In the genomic region with DNA sequence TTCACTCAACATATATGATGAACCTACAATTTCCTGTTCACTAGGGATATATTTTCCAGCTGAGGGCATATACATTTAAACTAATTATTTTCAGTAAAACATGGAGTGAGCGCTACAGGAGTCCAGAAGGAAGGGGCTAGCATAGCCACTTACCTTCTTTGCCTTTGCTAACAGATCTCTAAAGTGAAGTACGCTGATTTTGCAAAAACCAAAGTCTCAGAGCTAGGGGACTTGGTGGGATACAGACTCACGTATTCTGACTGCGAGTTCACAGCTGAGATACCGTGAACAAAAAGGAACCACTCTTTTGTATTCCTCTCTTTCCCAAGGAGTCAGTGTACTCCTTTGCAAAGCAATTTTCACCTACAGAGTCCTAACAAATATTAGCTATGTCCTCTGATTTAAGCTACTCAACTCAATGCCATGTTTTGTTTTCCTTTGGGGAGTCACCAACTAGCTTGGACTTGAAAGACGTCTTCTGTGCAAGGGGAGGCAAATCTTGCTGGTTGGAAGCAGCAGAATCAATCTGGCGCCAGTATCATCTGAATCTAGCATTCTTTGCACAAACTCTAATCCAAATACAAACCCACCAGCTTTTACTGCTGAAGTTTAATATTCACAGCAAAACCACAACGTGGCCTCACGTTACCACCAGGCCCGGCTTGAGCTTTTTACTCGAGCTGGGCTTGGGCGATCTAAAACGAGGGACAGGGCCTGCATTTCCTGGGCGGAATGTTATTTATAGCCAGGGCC, we compare ENCODE assay signal across 8 cellular contexts. TPM values are rescaled to one million over a fixed set of nuclear protein-coding genes. Genes with fewer than 3 reads are reported as not detected.
DNase-seq lines count a peak whose midpoint lies in the region; ATAC-seq and FAIRE-seq lines count a peak whose summit lies in the region.

No MANE protein-coding gene starts in this region.

- peaks cover 3 to 8% of the 10 kb centered on the region in 2 donors for H3K36me3 ChIP-seq in stomach smooth muscle (ENCODE audit: control insufficient read depth in 2 of 2, insufficient read depth in 2 of 2, low read length in 2 of 2)

- no peak for DNase-seq in activated CD8-positive, alpha-beta memory T cell treated with anti-CD3 and anti-CD28 coated beads, Interleukin-2, amount 10 ng/mL, durations not matched to agents 7 days and 5 days
- DNase-seq in activated CD8-positive, alpha-beta memory T cell treated with anti-CD3 and anti-CD28 coated beads, Interleukin-2, amount 50 U/mL, for 48 hours: no peak
- peak; percentile 66 for DNase-seq in inferior parietal cortex (ENCODE audit: extremely low spot score)
- no peak for DNase-seq in frontal cortex (ENCODE audit: low spot score in 2 of 2)
- no peak for DNase-seq in NCI-H345 (lab: John Stamatoyannopoulos, UW)

- H3K4me3 Mint-ChIP-seq in activated CD8-positive, alpha-beta memory T cell treated with anti-CD3 and anti-CD28 coated beads, Interleukin-2, amount 10 ng/mL, durations not matched to agents 7 days and 5 days: peak overlapping the region; percentile 95
- peak overlapping the region; percentile 79 for H3K4me3 Mint-ChIP-seq in activated T-helper 17 cell treated with anti-CD3 and anti-CD28 coated beads, Interleukin-2, amount 50 U/mL, for 72 hours

- peak overlapping the region; percentile 86 to 96 for H3K4me3 ChIP-seq in stomach smooth muscle (ENCODE audit: low read length in 2 of 2)

- H3K27ac ChIP-seq in stomach smooth muscle (ENCODE audit: low read length): peak overlapping the region; percentile 97

- H3K36me3 Mint-ChIP-seq in activated CD8-positive, alpha-beta memory T cell treated with anti-CD3 and anti-CD28 coated beads, Interleukin-2, amount 10 ng/mL, durations not matched to agents 7 days and 5 days: peaks cover 24% of the 10 kb centered on the region
- peaks cover 40% of the 10 kb centered on the region for H3K36me3 Mint-ChIP-seq in activated T-helper 17 cell treated with anti-CD3 and anti-CD28 coated beads, Interleukin-2, amount 50 U/mL, for 72 hours (ENCODE audit: low read depth)

- no peak for FAIRE-seq in frontal cortex (lab: Jason Lieb, UNC)

- H3K9me3 Mint-ChIP-seq in activated CD8-positive, alpha-beta memory T cell treated with anti-CD3 and anti-CD28 coated beads, Interleukin-2, amount 10 ng/mL, durations not matched to agents 7 days and 5 days (ENCODE audit: low read depth): no peaks in the 10 kb centered on the region
- no peaks in the 10 kb centered on the region for H3K9me3 Mint-ChIP-seq in activated T-helper 17 cell treated with anti-CD3 and anti-CD28 coated beads, Interleukin-2, amount 50 U/mL, for 72 hours

- H3K4me1 ChIP-seq in stomach smooth muscle (ENCODE audit: control insufficient read depth, insufficient read depth, low read length): peaks cover 19% of the 10 kb centered on the region

- ATAC-seq in activated CD8-positive, alpha-beta memory T cell treated with anti-CD3 and anti-CD28 coated beads, Interleukin-2, amount 10 ng/mL, durations not matched to agents 7 days and 5 days: no peak
- ATAC-seq in activated T-helper 17 cell treated with anti-CD3 and anti-CD28 coated beads, Interleukin-2, amount 50 U/mL, for 72 hours (replicated peaks): no peak
- ATAC-seq in HG02571 (IDR thresholded peaks at IDR 0.05; ENCODE audit: unreplicated experiment): no peak

- CTCF ChIA-PET in activated CD8-positive, alpha-beta memory T cell treated with anti-CD3 and anti-CD28 coated beads, Interleukin-2, amount 10 ng/mL, durations not matched to agents 7 days and 5 days (lab: Charles Lee): interaction anchor here (0.8 to 4.1 kb wide), 14 partner anchors 10 to 338 kb away, joined by 3 to 18 read pairs (median 6); partner anchors contain the start of gene SUV39H2

- H3K27me3 ChIP-seq in stomach smooth muscle (ENCODE audit: control insufficient read depth in 1 of 2, insufficient read depth in 2 of 2, low read length in 2 of 2): no peaks in the 10 kb centered on the region

- peak overlapping the region; percentile 94 for H3K27ac Mint-ChIP-seq in activated CD8-positive, alpha-beta memory T cell treated with anti-CD3 and anti-CD28 coated beads, Interleukin-2, amount 10 ng/mL, durations not matched to agents 7 days and 5 days
- H3K27ac Mint-ChIP-seq in activated T-helper 17 cell treated with anti-CD3 and anti-CD28 coated beads, Interleukin-2, amount 50 U/mL, for 72 hours: peak overlapping the region; percentile 93

- H3K9me3 ChIP-seq in stomach smooth muscle (ENCODE audit: control insufficient read depth in 2 of 2, low read length in 2 of 2): no peaks in the 10 kb centered on the region

- peaks cover 22% of the 10 kb centered on the region for H3K4me1 Mint-ChIP-seq in activated CD8-positive, alpha-beta memory T cell treated with anti-CD3 and anti-CD28 coated beads, Interleukin-2, amount 10 ng/mL, durations not matched to agents 7 days and 5 days
- peaks cover 14% of the 10 kb centered on the region for H3K4me1 Mint-ChIP-seq in activated T-helper 17 cell treated with anti-CD3 and anti-CD28 coated beads, Interleukin-2, amount 50 U/mL, for 72 hours

- H3K9ac ChIP-seq in stomach smooth muscle (ENCODE audit: low read length in 2 of 2): peak overlapping the region; percentile 86 to 94

- no peaks in the 10 kb centered on the region for H3K27me3 Mint-ChIP-seq in activated CD8-positive, alpha-beta memory T cell treated with anti-CD3 and anti-CD28 coated beads, Interleukin-2, amount 10 ng/mL, durations not matched to agents 7 days and 5 days
- no peaks in the 10 kb centered on the region for H3K27me3 Mint-ChIP-seq in activated T-helper 17 cell treated with anti-CD3 and anti-CD28 coated beads, Interleukin-2, amount 50 U/mL, for 72 hours

RNA-seq across cellular contexts. Expression of gene CDNF, which starts 0.7 kb away (rescaled TPM):
- total RNA-seq in activated CD8-positive, alpha-beta memory T cell treated with anti-CD3 and anti-CD28 coated beads, Interleukin-2, amount 10 ng/mL, durations not matched to agents 7 days and 5 days: under 1 TPM; 0.50 to 0.94 TPM
- total RNA-seq in activated T-helper 17 cell treated with anti-CD3 and anti-CD28 coated beads, Interleukin-2, amount 50 U/mL, for 72 hours: 1 to 10 TPM in 1 of 2 donors, under 1 TPM in 1; 0.58 to 1.5 TPM
- total RNA-seq in frontal cortex: 0.82 TPM

RNA-seq across cellular contexts. Expression of gene HSPA14, which starts 0.9 kb away (rescaled TPM):
- 10 to 100 TPM; 26.4 to 35.0 TPM for total RNA-seq in activated CD8-positive, alpha-beta memory T cell treated with anti-CD3 and anti-CD28 coated beads, Interleukin-2, amount 10 ng/mL, durations not matched to agents 7 days and 5 days
- total RNA-seq in activated T-helper 17 cell treated with anti-CD3 and anti-CD28 coated beads, Interleukin-2, amount 50 U/mL, for 72 hours: 10 to 100 TPM; 23.3 to 40.9 TPM
- 14.7 TPM for total RNA-seq in frontal cortex

RNA-seq across cellular contexts. Expression of gene MSANTD7, which starts 0.9 kb away (rescaled TPM):
- 10 to 100 TPM; 20.1 to 21.0 TPM for total RNA-seq in activated CD8-positive, alpha-beta memory T cell treated with anti-CD3 and anti-CD28 coated beads, Interleukin-2, amount 10 ng/mL, durations not matched to agents 7 days and 5 days
- total RNA-seq in activated T-helper 17 cell treated with anti-CD3 and anti-CD28 coated beads, Interleukin-2, amount 50 U/mL, for 72 hours: 10 to 100 TPM; 15.7 to 23.4 TPM
- total RNA-seq in frontal cortex: 31.4 TPM

RNA-seq across cellular contexts. Expression of gene SUV39H2, which starts 41.5 kb away (rescaled TPM):
- total RNA-seq in activated CD8-positive, alpha-beta memory T cell treated with anti-CD3 and anti-CD28 coated beads, Interleukin-2, amount 10 ng/mL, durations not matched to agents 7 days and 5 days: 10 to 100 TPM; 33.4 to 40.3 TPM
- total RNA-seq in activated T-helper 17 cell treated with anti-CD3 and anti-CD28 coated beads, Interleukin-2, amount 50 U/mL, for 72 hours: 10 to 100 TPM; 24.0 to 38.4 TPM
- 34.6 TPM for total RNA-seq in frontal cortex
